Comparison of ENCODE assay signal across 18 cellular contexts in the genomic region with DNA sequence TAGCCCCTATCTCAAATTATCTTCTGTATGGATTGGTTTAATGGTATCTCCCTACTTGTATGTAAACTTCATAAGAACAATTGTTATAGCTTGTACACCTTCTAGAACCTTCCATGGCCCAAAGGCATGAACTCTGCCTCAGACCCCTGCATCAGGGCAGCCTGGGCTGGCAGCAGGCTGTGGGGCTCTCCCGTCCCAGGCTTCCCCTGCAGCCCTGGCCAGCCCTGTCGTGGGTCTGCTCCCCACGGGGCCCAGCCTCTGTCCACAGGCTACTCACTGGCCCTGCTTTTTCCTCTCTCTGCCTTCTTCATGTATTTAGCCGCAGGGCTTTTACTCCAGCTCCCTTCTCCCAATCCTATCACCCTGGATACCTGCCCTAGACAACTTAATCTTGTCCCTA. TPM values are rescaled to one million over a fixed set of nuclear protein-coding genes. Genes with fewer than 3 reads are reported as not detected.
A peak's percentile ranks its signal among the peaks of the same experiment; 100 is the strongest.
DNase-seq lines count a peak whose midpoint lies in the region; TF ChIP-seq lines count a peak whose summit lies in the region.
"Had no signal": no experiment of that assay in that cellular context is flagged by ENCODE, and none has a peak within 500 bp of the region (broad histone marks: within the 10 kb centered on the region; RNA-seq: fewer than 3 reads in every experiment).

No MANE protein-coding gene starts in this region.

- H3K27ac Mint-ChIP-seq in osteocyte (ENCODE audit: unreplicated experiment), result no peak overlapping the region

- peaks cover 0 to 70% of the 10 kb centered on the region in 2 donors for H3K4me1 ChIP-seq in right atrium auricular region
- no peaks in the 10 kb centered on the region for H3K4me1 ChIP-seq in prostate gland (replicated peaks)

- intact Hi-C loops in prostate gland (cut with DNase I), result loop anchor here (5.0 kb wide), 1 partner anchor 113 kb away; no protein-coding TSS in a partner anchor

- H3K36me3 ChIP-seq in H7 (replicated peaks; ENCODE audit: control insufficient read depth, insufficient read depth, low read length) (no peaks in the 10 kb centered on the region), right atrium auricular region (no peaks in the 10 kb centered on the region), prostate gland (no peaks in the 10 kb centered on the region)
- H3K36me3 ChIP-seq: MG63, Peyer's patch had no signal

- peaks cover 24% of the 10 kb centered on the region for H3K27me3 Mint-ChIP-seq in osteocyte (ENCODE audit: unreplicated experiment)

- DNase-seq in D341Med (ENCODE audit: low spot score) (peak; percentile 19), H7 (peak; percentile 47), right atrium auricular region (ENCODE audit: low spot score) (peak; percentile 44), osteocyte (ENCODE audit: extremely low spot score, unreplicated experiment) (peak; percentile 53), prostate gland (ENCODE audit: low spot score) (no peak), putamen (ENCODE audit: low spot score) (no peak), NCI-H774 (lab: John Stamatoyannopoulos, UW) (no peak)
- DNase-seq in stimulated activated CD4-positive, alpha-beta T cell treated with anti-CD3 and anti-CD28 coated beads, Interleukin-1b, Interleukin-23, amount 100 ng/mL, for 48 hours, result no peak
- DNase-seq: IMR-90, Karpas-422, MG63, NCI-H1092 treated with DMSO at 0.1 percent for 48 hours, NCI-H2081 treated with DMSO at 0.1 percent for 48 hours, NCI-H510A, Peyer's patch, SHP77 had no signal

- no peak for TF ChIP-seq POLR2A in prostate gland (IDR thresholded peaks at IDR 0.05)

- H3K4me1 Mint-ChIP-seq in osteocyte (ENCODE audit: unreplicated experiment), result peaks cover 2% of the 10 kb centered on the region

- no peaks in the 10 kb centered on the region for H3K9me3 Mint-ChIP-seq in osteocyte (ENCODE audit: unreplicated experiment)

- no peak overlapping the region for H3K4me3 Mint-ChIP-seq in osteocyte (ENCODE audit: unreplicated experiment)

- H3K27me3 ChIP-seq in H7 (ENCODE audit: control insufficient read depth, insufficient read depth, low read length), result peaks cover 23% of the 10 kb centered on the region
- no peaks in the 10 kb centered on the region for H3K27me3 ChIP-seq in right atrium auricular region
- no peaks in the 10 kb centered on the region for H3K27me3 ChIP-seq in prostate gland (replicated peaks; ENCODE audit: insufficient read depth)

- TF ChIP-seq CTCF in right atrium auricular region (IDR thresholded peaks at IDR 0.05), result no peak
- no peak for TF ChIP-seq CTCF in osteocyte (IDR thresholded peaks at IDR 0.05)
- no peak for TF ChIP-seq CTCF in prostate gland (IDR thresholded peaks at IDR 0.05)

- no peaks in the 10 kb centered on the region for H3K9me3 ChIP-seq in right atrium auricular region
- no peaks in the 10 kb centered on the region for H3K9me3 ChIP-seq in prostate gland
- H3K9me3 ChIP-seq: MG63, Peyer's patch had no signal

- H3K4me3 ChIP-seq in H7 (ENCODE audit: insufficient read depth, low read depth, low read length) (no peak overlapping the region), right atrium auricular region (no peak overlapping the region), prostate gland (no peak overlapping the region)
- H3K4me3 ChIP-seq: MG63, Peyer's patch had no signal

- H3K36me3 Mint-ChIP-seq in osteocyte (ENCODE audit: unreplicated experiment), result no peaks in the 10 kb centered on the region

- H3K27ac ChIP-seq in right atrium auricular region (peak overlapping the region; percentile 87 to 93), prostate gland (no peak overlapping the region)
- H3K27ac ChIP-seq: C4-2B, Peyer's patch had no signal

- 68% methylated on average over 4 of the region's 4 CpGs for WGBS in prostate gland

RNA-seq across cellular contexts. Expression of a gene that starts 4.4 kb away (rescaled TPM):
- total RNA-seq in H7 (2014; rRNA removed; shearing (Covaris generic)), result 2.9 and 8.1 TPM in 2 replicates
- total RNA-seq in right atrium auricular region, result 100 to 1,000 TPM; 102 to 118 TPM
- not detected in 2 replicates for total RNA-seq in osteocyte
- total RNA-seq in prostate gland, result 1 to 10 TPM in 1 of 2 donors, under 1 TPM in 1; 0.23 to 1.5 TPM
- total RNA-seq: HT-29 had no signal

Comparison
In these comparisons a context has a peak if more than half of its experiments do, and no peak if none do; other contexts are left out.
1. DNase-seq: peak in D341Med (single experiment), H7 (single experiment), right atrium auricular region (single experiment) and osteocyte (single experiment); none in stimulated activated CD4-positive, alpha-beta T cell treated with anti-CD3 and anti-CD28 coated beads, Interleukin-1b, Interleukin-23, amount 100 ng/mL, for 48 hours (single experiment), prostate gland (single experiment), putamen (single experiment) and NCI-H774 (single experiment).
2. H3K27ac ChIP-seq: peak in right atrium auricular region (2 of 2); none in prostate gland (0 of 2).
3. RNA of a gene that starts 4.4 kb away (total RNA-seq): 102 to 118 TPM in right atrium auricular region; 2.9 to 8.1 TPM in H7, 0.23 to 1.5 TPM in prostate gland and not detected in osteocyte; every median in the first group is over 10 times any median in the second.